Comparison of ENCODE assay signal across 1 cellular context in genomic region chr1:207241164-207241934, GRCh38.
TF ChIP-seq lines count a peak whose summit lies in the region.

No MANE protein-coding gene starts in this region.

TF ChIP-seq in HepG2, 621 proteins besides CTCF, POLR2A, EP300 and RAD21 (continued from another document and continues in another):
- peak; percentile 84 for TF ChIP-seq ZNF644 (CRISPR knock-in tag; IDR thresholded peaks at IDR 0.05; ENCODE audit: low read depth)
- TF ChIP-seq POGZ (CRISPR knock-in tag; IDR thresholded peaks at IDR 0.05), result peak; percentile 75
- peak; percentile 64; the same call in 1 of the 2 replicates for TF ChIP-seq YEATS4 (CRISPR knock-in tag; IDR thresholded peaks at IDR 0.05; ENCODE audit: borderline replicate concordance)
- TF ChIP-seq, protein P1, sequence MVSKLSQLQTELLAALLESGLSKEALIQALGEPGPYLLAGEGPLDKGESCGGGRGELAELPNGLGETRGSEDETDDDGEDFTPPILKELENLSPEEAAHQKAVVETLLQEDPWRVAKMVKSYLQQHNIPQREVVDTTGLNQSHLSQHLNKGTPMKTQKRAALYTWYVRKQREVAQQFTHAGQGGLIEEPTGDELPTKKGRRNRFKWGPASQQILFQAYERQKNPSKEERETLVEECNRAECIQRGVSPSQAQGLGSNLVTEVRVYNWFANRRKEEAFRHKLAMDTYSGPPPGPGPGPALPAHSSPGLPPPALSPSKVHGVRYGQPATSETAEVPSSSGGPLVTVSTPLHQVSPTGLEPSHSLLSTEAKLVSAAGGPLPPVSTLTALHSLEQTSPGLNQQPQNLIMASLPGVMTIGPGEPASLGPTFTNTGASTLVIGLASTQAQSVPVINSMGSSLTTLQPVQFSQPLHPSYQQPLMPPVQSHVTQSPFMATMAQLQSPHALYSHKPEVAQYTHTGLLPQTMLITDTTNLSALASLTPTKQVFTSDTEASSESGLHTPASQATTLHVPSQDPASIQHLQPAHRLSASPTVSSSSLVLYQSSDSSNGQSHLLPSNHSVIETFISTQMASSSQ (IDR thresholded peaks at IDR 0.05; ENCODE audit: low read depth), result 0 out of 2 replicates have a peak, but pooled peaks have one; percentile 9
- TF ChIP-seq, protein P1 (CRISPR knock-in tag; IDR thresholded peaks at IDR 0.05; ENCODE audit: borderline replicate concordance), result no peak
- peak; percentile 31; the same call in 1 of the 2 replicates for TF ChIP-seq DPF2 (CRISPR knock-in tag; IDR thresholded peaks at IDR 0.05; ENCODE audit: borderline replicate concordance, low read depth)
- TF ChIP-seq ZNF333 (CRISPR knock-in tag; IDR thresholded peaks at IDR 0.05; ENCODE audit: borderline replicate concordance), result no peak
- TF ChIP-seq GABPB1 (CRISPR knock-in tag; IDR thresholded peaks at IDR 0.05), result peak; percentile 24; the same call in 1 of the 2 replicates
- peak; percentile 49; the same call in 1 of the 2 replicates for TF ChIP-seq ETV6 (CRISPR knock-in tag; conservative IDR thresholded peaks at IDR 0.05)
- TF ChIP-seq, protein P2, sequence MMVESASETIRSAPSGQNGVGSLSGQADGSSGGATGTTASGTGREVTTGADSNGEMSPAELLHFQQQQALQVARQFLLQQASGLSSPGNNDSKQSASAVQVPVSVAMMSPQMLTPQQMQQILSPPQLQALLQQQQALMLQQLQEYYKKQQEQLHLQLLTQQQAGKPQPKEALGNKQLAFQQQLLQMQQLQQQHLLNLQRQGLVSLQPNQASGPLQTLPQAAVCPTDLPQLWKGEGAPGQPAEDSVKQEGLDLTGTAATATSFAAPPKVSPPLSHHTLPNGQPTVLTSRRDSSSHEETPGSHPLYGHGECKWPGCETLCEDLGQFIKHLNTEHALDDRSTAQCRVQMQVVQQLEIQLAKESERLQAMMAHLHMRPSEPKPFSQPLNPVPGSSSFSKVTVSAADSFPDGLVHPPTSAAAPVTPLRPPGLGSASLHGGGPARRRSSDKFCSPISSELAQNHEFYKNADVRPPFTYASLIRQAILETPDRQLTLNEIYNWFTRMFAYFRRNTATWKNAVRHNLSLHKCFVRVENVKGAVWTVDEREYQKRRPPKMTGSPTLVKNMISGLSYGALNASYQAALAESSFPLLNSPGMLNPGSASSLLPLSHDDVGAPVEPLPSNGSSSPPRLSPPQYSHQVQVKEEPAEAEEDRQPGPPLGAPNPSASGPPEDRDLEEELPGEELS (CRISPR knock-in tag; IDR thresholded peaks at IDR 0.05), result no peak; the same call in 1 of the 2 replicates
- no peak for TF ChIP-seq ZFP36L1 (CRISPR knock-in tag; IDR thresholded peaks at IDR 0.05)
- TF ChIP-seq ESRRA (CRISPR knock-in tag; IDR thresholded peaks at IDR 0.05; ENCODE audit: low read depth), result peak; percentile 79
- TF ChIP-seq ATF1 (CRISPR knock-in tag; IDR thresholded peaks at IDR 0.05), result no peak
- TF ChIP-seq AHR (CRISPR knock-in tag; IDR thresholded peaks at IDR 0.05), result no peak
- peak; percentile 35; the same call in 1 of the 2 replicates for TF ChIP-seq ETV5 (CRISPR knock-in tag; IDR thresholded peaks at IDR 0.05; ENCODE audit: borderline replicate concordance)
- no peak for TF ChIP-seq FOXA1 (IDR thresholded peaks at IDR 0.05)
- peak; percentile 88 for TF ChIP-seq FOXA1 (CRISPR knock-in tag; IDR thresholded peaks at IDR 0.05)
- peak; percentile 78 for TF ChIP-seq ARID5B (CRISPR knock-in tag; IDR thresholded peaks at IDR 0.05)
- peak; percentile 66 for TF ChIP-seq GATAD2A (CRISPR knock-in tag; IDR thresholded peaks at IDR 0.05)
- TF ChIP-seq ZNF879 (CRISPR knock-in tag; IDR thresholded peaks at IDR 0.05), result 0 out of 2 replicates have a peak, but pooled peaks have one; percentile 31
- no peak for TF ChIP-seq MLXIP (CRISPR knock-in tag; IDR thresholded peaks at IDR 0.05; ENCODE audit: borderline replicate concordance)
- TF ChIP-seq TCF7L2 (IDR thresholded peaks at IDR 0.05; ENCODE audit: low read depth, low read length), result peak; percentile 55; the same call in 1 of the 2 replicates
- peak; percentile 72 for TF ChIP-seq MED1 (CRISPR knock-in tag; IDR thresholded peaks at IDR 0.05)
- peak; percentile 54; the same call in 1 of the 2 replicates for TF ChIP-seq NCOR1 (IDR thresholded peaks at IDR 0.05; ENCODE audit: borderline replicate concordance, low read length)
- TF ChIP-seq, protein P3, sequence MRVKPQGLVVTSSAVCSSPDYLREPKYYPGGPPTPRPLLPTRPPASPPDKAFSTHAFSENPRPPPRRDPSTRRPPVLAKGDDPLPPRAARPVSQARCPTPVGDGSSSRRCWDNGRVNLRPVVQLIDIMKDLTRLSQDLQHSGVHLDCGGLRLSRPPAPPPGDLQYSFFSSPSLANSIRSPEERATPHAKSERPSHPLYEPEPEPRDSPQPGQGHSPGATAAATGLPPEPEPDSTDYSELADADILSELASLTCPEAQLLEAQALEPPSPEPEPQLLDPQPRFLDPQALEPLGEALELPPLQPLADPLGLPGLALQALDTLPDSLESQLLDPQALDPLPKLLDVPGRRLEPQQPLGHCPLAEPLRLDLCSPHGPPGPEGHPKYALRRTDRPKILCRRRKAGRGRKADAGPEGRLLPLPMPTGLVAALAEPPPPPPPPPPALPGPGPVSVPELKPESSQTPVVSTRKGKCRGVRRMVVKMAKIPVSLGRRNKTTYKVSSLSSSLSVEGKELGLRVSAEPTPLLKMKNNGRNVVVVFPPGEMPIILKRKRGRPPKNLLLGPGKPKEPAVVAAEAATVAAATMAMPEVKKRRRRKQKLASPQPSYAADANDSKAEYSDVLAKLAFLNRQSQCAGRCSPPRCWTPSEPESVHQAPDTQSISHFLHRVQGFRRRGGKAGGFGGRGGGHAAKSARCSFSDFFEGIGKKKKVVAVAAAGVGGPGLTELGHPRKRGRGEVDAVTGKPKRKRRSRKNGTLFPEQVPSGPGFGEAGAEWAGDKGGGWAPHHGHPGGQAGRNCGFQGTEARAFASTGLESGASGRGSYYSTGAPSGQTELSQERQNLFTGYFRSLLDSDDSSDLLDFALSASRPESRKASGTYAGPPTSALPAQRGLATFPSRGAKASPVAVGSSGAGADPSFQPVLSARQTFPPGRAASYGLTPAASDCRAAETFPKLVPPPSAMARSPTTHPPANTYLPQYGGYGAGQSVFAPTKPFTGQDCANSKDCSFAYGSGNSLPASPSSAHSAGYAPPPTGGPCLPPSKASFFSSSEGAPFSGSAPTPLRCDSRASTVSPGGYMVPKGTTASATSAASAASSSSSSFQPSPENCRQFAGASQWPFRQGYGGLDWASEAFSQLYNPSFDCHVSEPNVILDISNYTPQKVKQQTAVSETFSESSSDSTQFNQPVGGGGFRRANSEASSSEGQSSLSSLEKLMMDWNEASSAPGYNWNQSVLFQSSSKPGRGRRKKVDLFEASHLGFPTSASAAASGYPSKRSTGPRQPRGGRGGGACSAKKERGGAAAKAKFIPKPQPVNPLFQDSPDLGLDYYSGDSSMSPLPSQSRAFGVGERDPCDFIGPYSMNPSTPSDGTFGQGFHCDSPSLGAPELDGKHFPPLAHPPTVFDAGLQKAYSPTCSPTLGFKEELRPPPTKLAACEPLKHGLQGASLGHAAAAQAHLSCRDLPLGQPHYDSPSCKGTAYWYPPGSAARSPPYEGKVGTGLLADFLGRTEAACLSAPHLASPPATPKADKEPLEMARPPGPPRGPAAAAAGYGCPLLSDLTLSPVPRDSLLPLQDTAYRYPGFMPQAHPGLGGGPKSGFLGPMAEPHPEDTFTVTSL (CRISPR knock-in tag; IDR thresholded peaks at IDR 0.05; ENCODE audit: borderline replicate concordance), result peak; percentile 62; the same call in 1 of the 2 replicates
- TF ChIP-seq BCL6 (CRISPR knock-in tag; IDR thresholded peaks at IDR 0.05), result peak; percentile 71; the same call in 1 of the 2 replicates
- no peak for TF ChIP-seq AFF4 (CRISPR knock-in tag; IDR thresholded peaks at IDR 0.05)
